Comparison of ENCODE assay signal across 8 cellular contexts in genomic region chr17:78379134-78379497, GRCh38. TPM values are rescaled to one million over a fixed set of nuclear protein-coding genes. Genes with fewer than 3 reads are reported as not detected.
DNase-seq lines count a peak whose midpoint lies in the region; ATAC-seq and TF ChIP-seq lines count a peak whose summit lies in the region.

No MANE protein-coding gene starts in this region.

- H3K4me2 ChIP-seq in GM23248 (ENCODE audit: unreplicated experiment) = peak overlapping the region; percentile 80
- H3K4me2 ChIP-seq in fibroblast of lung (ENCODE audit: extremely low read depth, insufficient read depth, low read length) = peak overlapping the region; percentile 91

- ATAC-seq in T-helper 17 cell = no peak
- ATAC-seq in psoas muscle = peak in 2 of 4 donors; percentile 9 to 16
- ATAC-seq in HG02759 (IDR thresholded peaks at IDR 0.05; ENCODE audit: unreplicated experiment) = no peak

- H3K4me3 Mint-ChIP-seq in T-helper 17 cell = peak overlapping the region; percentile 94

- H4K20me1 ChIP-seq in GM23248 (ENCODE audit: insufficient read depth) = no peaks in the 10 kb centered on the region
- no peaks in the 10 kb centered on the region for H4K20me1 ChIP-seq in fibroblast of lung (ENCODE audit: control insufficient read depth, extremely low read depth, insufficient read depth, low read length)

- no peaks in the 10 kb centered on the region for H3K27me3 Mint-ChIP-seq in T-helper 17 cell

- H3K27me3 ChIP-seq in GM23248 (replicated peaks; ENCODE audit: insufficient read depth) (no peaks in the 10 kb centered on the region), fibroblast of lung (ENCODE audit: control insufficient read depth, insufficient read depth, low read length) (no peaks in the 10 kb centered on the region), psoas muscle (ENCODE audit: insufficient read depth in 3 of 3, low read length in 2 of 3) (no peaks in the 10 kb centered on the region)

- CTCF ChIA-PET in GM10248 (lab: Yijun Ruan, JAX) = interaction anchor here (0.9 to 4.9 kb wide), 4 partner anchors 13 to 62 kb away, joined by 3 to 47 read pairs (median 4); no protein-coding TSS in a partner anchor

- H3K4me3 ChIP-seq in GM23248 = peak overlapping the region; percentile 94
- H3K4me3 ChIP-seq in fibroblast of lung (replicated peaks in 1 of 4; ENCODE audit: control extremely low read depth in 1 of 4, insufficient read depth in 1 of 4, low read depth in 3 of 4, low read length in 4 of 4) = peak overlapping the region; percentile 90 to 95 (median 92)
- H3K4me3 ChIP-seq in psoas muscle = peak overlapping the region; percentile 92

- no peaks in the 10 kb centered on the region for H3K36me3 ChIP-seq in GM23248 (ENCODE audit: low read depth)
- peaks cover 2% of the 10 kb centered on the region for H3K36me3 ChIP-seq in fibroblast of lung (ENCODE audit: control insufficient read depth, insufficient read depth, low read length)
- H3K36me3 ChIP-seq in psoas muscle (ENCODE audit: insufficient read depth in 1 of 2, low read depth in 1 of 2) = peaks cover 0 to 5% of the 10 kb centered on the region in 2 donors

- TF ChIP-seq CTCF in fibroblast of lung (conservative IDR thresholded peaks at IDR 0.05 in 1 of 2, IDR thresholded peaks at IDR 0.05 in 1 of 2; ENCODE audit: low read depth in 1 of 2, low read length in 2 of 2) (no peak), psoas muscle (IDR thresholded peaks at IDR 0.05) (no peak), GM10248 (IDR thresholded peaks at IDR 0.05; ENCODE audit: control extremely low read depth, extremely low read depth, low read depth, missing control alignments) (no peak)

- H3K9me3 ChIP-seq in GM23248 (ENCODE audit: low read depth) (no peaks in the 10 kb centered on the region), T-helper 17 cell (ENCODE audit: control insufficient read depth, low read length, poor library complexity, severe bottlenecking) (no peaks in the 10 kb centered on the region), fibroblast of lung (ENCODE audit: control insufficient read depth, insufficient read depth, low read depth, low read length) (no peaks in the 10 kb centered on the region), psoas muscle (no peaks in the 10 kb centered on the region)

- peak; percentile 95 for DNase-seq in GM23248
- no peak for DNase-seq in T-helper 17 cell
- DNase-seq in fibroblast of lung (ENCODE audit: low read depth in 2 of 2) = peak; percentile 83 to 84
- DNase-seq in psoas muscle = no peak
- DNase-seq in Kasumi-1 (lab: John Stamatoyannopoulos, UW) = no peak
- DNase-seq in GM10248 (ENCODE audit: extremely low spot score) = no peak
- no peak for DNase-seq in ureter (ENCODE audit: low spot score)

- H3K9ac ChIP-seq in GM23248 = peak overlapping the region; percentile 99
- peak overlapping the region; percentile 100 for H3K9ac ChIP-seq in fibroblast of lung (ENCODE audit: insufficient read depth, low read length)

- in situ Hi-C loops in GM23248 (cut with MboI) = no loop called here

- peaks cover 83% of the 10 kb centered on the region for H3F3A ChIP-seq in GM23248 (ENCODE audit: insufficient read depth)

- H3K27ac Mint-ChIP-seq in T-helper 17 cell = peak overlapping the region; percentile 97

- no peak overlapping the region; the same call in 1 of the 2 replicates for H2AFZ ChIP-seq in GM23248
- no peak overlapping the region for H2AFZ ChIP-seq in fibroblast of lung (ENCODE audit: low read length)

- H3K4me1 Mint-ChIP-seq in T-helper 17 cell = peaks cover 47% of the 10 kb centered on the region

- WGBS in GM23248 (ENCODE audit: low coverage in 1 of 2, low lambda C conversion rate in 2 of 2, missing lambda C conversion rate in 2 of 2), 2 experiments = 1 to 5% methylated on average over 7 of the region's 7 CpGs
- 5 to 10% (median 5%) methylated on average over 7 of the region's 7 CpGs for WGBS in psoas muscle, 3 donors

- H3K27ac ChIP-seq in GM23248 (peak overlapping the region; percentile 99), fibroblast of lung (ENCODE audit: insufficient read depth, low read length) (peak overlapping the region; percentile 99), psoas muscle (peak overlapping the region; percentile 93)

- intact Hi-C loops in psoas muscle (cut with DNase I) = no loop called here

- H3K79me2 ChIP-seq in GM23248 (ENCODE audit: insufficient read depth) (peaks cover 50% of the 10 kb centered on the region), fibroblast of lung (ENCODE audit: control insufficient read depth, insufficient read depth, low read length) (peaks cover 47% of the 10 kb centered on the region)

- H3K4me1 ChIP-seq in GM23248 (ENCODE audit: insufficient read depth) (peaks cover 74% of the 10 kb centered on the region), fibroblast of lung (ENCODE audit: control insufficient read depth, extremely low read depth, insufficient read depth, low read length) (peaks cover 50% of the 10 kb centered on the region), psoas muscle (peaks cover 51% of the 10 kb centered on the region)

- H3K9me2 ChIP-seq in GM23248 (ENCODE audit: insufficient read depth) = no peaks in the 10 kb centered on the region

- POLR2A ChIA-PET in GM10248 (lab: Yijun Ruan, JAX) = interaction anchor here (0.6 kb wide), 1 partner anchor 19 kb away, joined by 6 read pairs; the partner anchor contains the start of gene SOCS3

- no peaks in the 10 kb centered on the region for H3K36me3 Mint-ChIP-seq in T-helper 17 cell (ENCODE audit: low read depth)

RNA-seq across cellular contexts. Expression of gene PGS1, which starts 0.7 kb away (rescaled TPM):
- total RNA-seq in GM23248 (2014; rRNA removed; shearing (Covaris generic)) = 31.4 and 32.5 TPM in 2 replicates
- polyA plus RNA-seq in GM23248 (2016; fragmentation: Nextera tagmentation; extraction: Ambion mirVana) (28.6 and 30.2 TPM in 2 replicates), fibroblast of lung (21.7 and 22.4 TPM in 2 replicates), psoas muscle (10 to 100 TPM; 10.2 to 16.3 (median 15.5) TPM)
- total RNA-seq in T-helper 17 cell (10 to 100 TPM; 47.5 to 54.9 TPM), fibroblast of lung (29.8 and 34.5 TPM in 2 replicates), psoas muscle (10 to 100 TPM; 15.0 to 24.2 (median 20.3) TPM), ureter (73.2 TPM)
- 16.6 and 21.3 TPM in 2 replicates for polyA plus RNA-seq in fibroblast of lung (2012)
- polyA minus RNA-seq in fibroblast of lung (ENCODE audit: low replicate concordance) = 27.9 and 37.7 TPM in 2 replicates

RNA-seq across cellular contexts. Expression of gene SOCS3, which starts 19.2 kb away (rescaled TPM):
- 47.8 and 50.6 TPM in 2 replicates for total RNA-seq in GM23248 (2014; rRNA removed; shearing (Covaris generic))
- polyA plus RNA-seq in GM23248 (2016; fragmentation: Nextera tagmentation; extraction: Ambion mirVana) (31.2 and 31.5 TPM in 2 replicates), fibroblast of lung (52.6 and 87.8 TPM in 2 replicates), psoas muscle (10 to 100 TPM in 1 of 3 donors, 1 to 10 TPM in 2; 5.3 to 24.4 (median 7.5) TPM)
- total RNA-seq in T-helper 17 cell (100 to 1,000 TPM; 119 to 197 TPM), fibroblast of lung (163 and 185 TPM in 2 replicates), psoas muscle (10 to 100 TPM in 3 of 4 donors, 1 to 10 TPM in 1; 8.5 to 43.5 (median 23.6) TPM), ureter (66.1 TPM)
- polyA plus RNA-seq in fibroblast of lung (2012) = 59.6 and 94.1 TPM in 2 replicates
- polyA minus RNA-seq in fibroblast of lung (ENCODE audit: low replicate concordance) = 48.9 and 50.2 TPM in 2 replicates

Comparison
In these comparisons a context has a peak if more than half of its experiments do, and no peak if none do; other contexts are left out.
1. DNase-seq: peak in GM23248 (single experiment) and fibroblast of lung (2 of 2); none in T-helper 17 cell (0 of 3), psoas muscle (0 of 2), Kasumi-1 (0 of 2), GM10248 (single experiment) and ureter (single experiment).
2. Peak in every context shown above with its lines, with median percentiles within 50 percentile points of each other: H3K27ac ChIP-seq and H3K4me3 ChIP-seq.